Comparison of ENCODE assay signal across 10 cellular contexts in genomic region chrX:71100581-71101505, GRCh38. TPM values are rescaled to one million over a fixed set of nuclear protein-coding genes. Genes with fewer than 3 reads are reported as not detected.
A peak's percentile ranks its signal among the peaks of the same experiment; 100 is the strongest.
DNase-seq lines count a peak whose midpoint lies in the region; ATAC-seq lines count a peak whose summit lies in the region.
"Had no signal": no experiment of that assay in that cellular context is flagged by ENCODE, and none has a peak within 500 bp of the region (broad histone marks: within the 10 kb centered on the region; RNA-seq: fewer than 3 reads in every experiment).

No MANE protein-coding gene starts in this region.

- no peaks in the 10 kb centered on the region for H3K9me3 Mint-ChIP-seq in activated T-helper 17 cell treated with anti-CD3 and anti-CD28 coated beads, Interleukin-2, amount 50 U/mL, for 72 hours

- intact Hi-C loops in sciatic nerve (cut with DNase I) = no loop called here

- DNase-seq in activated gamma-delta T cell treated with Interleukin-2 at 50 U/mL for 16 hours (peak; percentile 16), activated gamma-delta T cell (lab: John Stamatoyannopoulos, UW) (no peak), sciatic nerve (ENCODE audit: low spot score) (peak; percentile 26), GDM1 (lab: John Stamatoyannopoulos, UW) (no peak), dermis blood vessel endothelial cell (no peak)
- DNase-seq: NCI-H446 treated with DMSO at 0.1 percent for 48 hours had no signal

- H3K4me1 Mint-ChIP-seq in activated T-helper 17 cell treated with anti-CD3 and anti-CD28 coated beads, Interleukin-2, amount 50 U/mL, for 72 hours = peaks cover 10% of the 10 kb centered on the region

- peak; percentile 18 for ATAC-seq in activated T-helper 17 cell treated with anti-CD3 and anti-CD28 coated beads, Interleukin-2, amount 50 U/mL, for 72 hours (replicated peaks)
- no peak for ATAC-seq in sciatic nerve

- peaks cover 30% of the 10 kb centered on the region for H3K36me3 Mint-ChIP-seq in activated T-helper 17 cell treated with anti-CD3 and anti-CD28 coated beads, Interleukin-2, amount 50 U/mL, for 72 hours (ENCODE audit: low read depth)

- no peaks in the 10 kb centered on the region for H3K27me3 Mint-ChIP-seq in activated T-helper 17 cell treated with anti-CD3 and anti-CD28 coated beads, Interleukin-2, amount 50 U/mL, for 72 hours

- H3K4me3 Mint-ChIP-seq in activated T-helper 17 cell treated with anti-CD3 and anti-CD28 coated beads, Interleukin-2, amount 50 U/mL, for 72 hours = peak overlapping the region; percentile 19

- H3K27ac Mint-ChIP-seq in activated T-helper 17 cell treated with anti-CD3 and anti-CD28 coated beads, Interleukin-2, amount 50 U/mL, for 72 hours = peak overlapping the region; percentile 48

RNA-seq across cellular contexts. Expression of gene FOXO4, which starts 5.2 kb away (rescaled TPM):
- 10 to 100 TPM; 11.2 to 39.0 TPM for total RNA-seq in activated T-helper 17 cell treated with anti-CD3 and anti-CD28 coated beads, Interleukin-2, amount 50 U/mL, for 72 hours
- total RNA-seq in sciatic nerve = 61.6 TPM
- total RNA-seq in dermis blood vessel endothelial cell = 7.3 and 8.2 TPM in 2 replicates

RNA-seq across cellular contexts. Expression of gene CXorf65, which starts 5.7 kb away (rescaled TPM):
- total RNA-seq in activated T-helper 17 cell treated with anti-CD3 and anti-CD28 coated beads, Interleukin-2, amount 50 U/mL, for 72 hours = 10 to 100 TPM; 15.1 to 36.4 TPM
- total RNA-seq in sciatic nerve (not detected), dermis blood vessel endothelial cell (not detected in 2 replicates)
- total RNA-seq: cerebellum, Daoy, tibial nerve had no signal

RNA-seq across cellular contexts. Expression of gene IL2RG, which starts 10.5 kb away (rescaled TPM):
- total RNA-seq in activated T-helper 17 cell treated with anti-CD3 and anti-CD28 coated beads, Interleukin-2, amount 50 U/mL, for 72 hours = 100 to 1,000 TPM; 317 to 698 TPM
- total RNA-seq in sciatic nerve = 9.9 TPM
- total RNA-seq in dermis blood vessel endothelial cell = 0.51 TPM in 1 of 2 replicates, not detected in the other
- total RNA-seq: Daoy had no signal

RNA-seq across cellular contexts. Expression of gene MED12, which starts 17.6 kb away (rescaled TPM):
- 100 to 1,000 TPM in 1 of 2 donors, 10 to 100 TPM in 1; 46.2 to 144 TPM for total RNA-seq in activated T-helper 17 cell treated with anti-CD3 and anti-CD28 coated beads, Interleukin-2, amount 50 U/mL, for 72 hours
- total RNA-seq in sciatic nerve (65.1 TPM), dermis blood vessel endothelial cell (39.3 and 85.7 TPM in 2 replicates)

RNA-seq across cellular contexts. Expression of gene SNX12, which starts 32.7 kb away (rescaled TPM):
- total RNA-seq in activated T-helper 17 cell treated with anti-CD3 and anti-CD28 coated beads, Interleukin-2, amount 50 U/mL, for 72 hours = 10 to 100 TPM; 47.2 to 49.0 TPM
- total RNA-seq in sciatic nerve (65.6 TPM), dermis blood vessel endothelial cell (71.5 and 85.9 TPM in 2 replicates)

Comparison
In these comparisons a context has a peak if more than half of its experiments do, and no peak if none do; other contexts are left out.
1. DNase-seq: peak in activated gamma-delta T cell treated with Interleukin-2 at 50 U/mL for 16 hours (single experiment) and sciatic nerve (single experiment); none in activated gamma-delta T cell (single experiment), GDM1 (single experiment) and dermis blood vessel endothelial cell (single experiment).
2. RNA of gene CXorf65, which starts 5.7 kb away (total RNA-seq): 15.1 to 36.4 TPM in activated T-helper 17 cell treated with anti-CD3 and anti-CD28 coated beads, Interleukin-2, amount 50 U/mL, for 72 hours; not detected in sciatic nerve (single experiment) and not detected in dermis blood vessel endothelial cell; every median in the first group is over 10 times any median in the second.
3. RNA of gene IL2RG, which starts 10.5 kb away (total RNA-seq): 317 to 698 TPM in activated T-helper 17 cell treated with anti-CD3 and anti-CD28 coated beads, Interleukin-2, amount 50 U/mL, for 72 hours; 9.9 TPM in sciatic nerve (single experiment) and 0.51 TPM in dermis blood vessel endothelial cell; every median in the first group is over 10 times any median in the second.